ENCODE assay signal across 8 cellular contexts in the genomic region with DNA sequence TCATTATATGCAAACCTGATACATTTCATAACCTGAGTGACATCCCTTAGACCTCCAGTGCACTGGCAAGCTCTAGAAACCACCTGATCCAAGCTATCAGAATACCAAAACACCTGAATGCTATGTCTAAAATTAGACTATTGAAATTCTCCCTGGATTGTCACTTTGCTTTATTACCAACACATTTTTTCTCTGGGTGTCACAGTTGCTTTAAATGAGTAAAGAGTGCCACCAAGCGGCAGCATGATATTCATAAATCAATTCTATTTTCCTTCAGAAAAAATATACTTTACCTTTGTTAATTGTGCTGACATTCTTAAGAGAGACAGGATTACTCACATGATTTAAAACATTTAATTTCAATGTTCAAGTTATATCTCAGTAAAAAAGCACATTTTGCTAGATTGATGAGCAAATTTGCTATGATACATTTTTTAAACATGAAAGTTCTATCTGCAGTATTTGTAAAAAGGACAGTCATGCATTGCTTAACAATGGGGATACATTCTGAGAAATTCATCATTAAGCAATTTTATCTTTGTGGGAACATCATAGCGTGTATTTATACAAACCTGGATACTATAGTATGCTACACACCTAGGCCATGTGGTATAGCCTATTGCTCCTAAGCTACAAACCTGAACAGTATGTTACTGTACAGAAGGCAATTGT.
A peak's percentile ranks its signal among the peaks of the same experiment; 100 is the strongest.
DNase-seq lines count a peak whose midpoint lies in the region; ATAC-seq lines count a peak whose summit lies in the region.

No MANE protein-coding gene starts in this region.

- peak; percentile 49 for DNase-seq in DMS53 treated with DMSO at 0.1 percent for 48 hours (lab: John Stamatoyannopoulos, UW; ENCODE audit: unreplicated experiment)
- peak; percentile 63 to 69 for DNase-seq in HAP-1 (ENCODE audit: low spot score in 2 of 2)
- peak; percentile 18 for DNase-seq in NCI-H226
- DNase-seq in activated CD8-positive, alpha-beta T cell treated with anti-CD3 and anti-CD28 coated beads, Interleukin-2, amount 10 ng/mL, durations not matched to agents 7 days and 5 days: peak; percentile 71
- DNase-seq in fibroblast of the conjunctiva (ENCODE audit: low read depth): peak; percentile 13
- peak; percentile 71 for DNase-seq in renal cortical epithelial cell (ENCODE audit: low read depth)

- no peak overlapping the region for H3K4me3 ChIP-seq in HAP-1

- no peaks in the 10 kb centered on the region for H3K27me3 Mint-ChIP-seq in activated CD8-positive, alpha-beta T cell treated with anti-CD3 and anti-CD28 coated beads, Interleukin-2, amount 10 ng/mL, durations not matched to agents 7 days and 5 days (ENCODE audit: low read depth)

- H3K4me1 Mint-ChIP-seq in activated CD8-positive, alpha-beta T cell treated with anti-CD3 and anti-CD28 coated beads, Interleukin-2, amount 10 ng/mL, durations not matched to agents 7 days and 5 days (ENCODE audit: low read depth): peaks cover 19% of the 10 kb centered on the region

- CTCF ChIA-PET in activated CD8-positive, alpha-beta T cell treated with anti-CD3 and anti-CD28 coated beads, Interleukin-2, amount 10 ng/mL, durations not matched to agents 7 days and 5 days (lab: Charles Lee): interaction anchor here (0.7 to 5.1 kb wide), 8 partner anchors 12 to 379 kb away, joined by 3 to 50 read pairs (median 3); no protein-coding TSS in a partner anchor

- POLR2A ChIA-PET in activated CD8-positive, alpha-beta T cell treated with anti-CD3 and anti-CD28 coated beads, Interleukin-2, amount 10 ng/mL, durations not matched to agents 7 days and 5 days (lab: Charles Lee): interaction anchor here (1.2 kb wide), 1 partner anchor 340 kb away, joined by 4 read pairs; no protein-coding TSS in a partner anchor

- ATAC-seq in activated CD8-positive, alpha-beta T cell treated with anti-CD3 and anti-CD28 coated beads, Interleukin-2, amount 10 ng/mL, durations not matched to agents 7 days and 5 days: no peak
- no peak for ATAC-seq in HG02970 (IDR thresholded peaks at IDR 0.05; ENCODE audit: low FRiP score, unreplicated experiment)
- ATAC-seq in GM18873 (IDR thresholded peaks at IDR 0.05; ENCODE audit: low FRiP score, unreplicated experiment): no peak

- H3K9me3 Mint-ChIP-seq in activated CD8-positive, alpha-beta T cell treated with anti-CD3 and anti-CD28 coated beads, Interleukin-2, amount 10 ng/mL, durations not matched to agents 7 days and 5 days (ENCODE audit: insufficient read depth): peaks cover 3% of the 10 kb centered on the region

- no peaks in the 10 kb centered on the region for H3K9me3 ChIP-seq in HAP-1

- in situ Hi-C loops in HAP-1 (cut with MboI; ENCODE audit: low sequenced_read_pairs): no loop called here

- no peaks in the 10 kb centered on the region for H3K4me1 ChIP-seq in HAP-1

- no peak overlapping the region for H3K27ac Mint-ChIP-seq in activated CD8-positive, alpha-beta T cell treated with anti-CD3 and anti-CD28 coated beads, Interleukin-2, amount 10 ng/mL, durations not matched to agents 7 days and 5 days

- no peaks in the 10 kb centered on the region for H3K36me3 Mint-ChIP-seq in activated CD8-positive, alpha-beta T cell treated with anti-CD3 and anti-CD28 coated beads, Interleukin-2, amount 10 ng/mL, durations not matched to agents 7 days and 5 days (ENCODE audit: low read depth)

- H3K4me3 Mint-ChIP-seq in activated CD8-positive, alpha-beta T cell treated with anti-CD3 and anti-CD28 coated beads, Interleukin-2, amount 10 ng/mL, durations not matched to agents 7 days and 5 days: no peak overlapping the region

- H3K27me3 ChIP-seq in HAP-1 (ENCODE audit: low read depth): no peaks in the 10 kb centered on the region

- H3K36me3 ChIP-seq in HAP-1 (replicated peaks): no peaks in the 10 kb centered on the region

Comparison
In these comparisons a context has a peak if more than half of its experiments do, and no peak if none do; other contexts are left out.
1. DNase-seq: peak in every context shown above with its lines; median percentile 71 in activated CD8-positive, alpha-beta T cell treated with anti-CD3 and anti-CD28 coated beads, Interleukin-2, amount 10 ng/mL, durations not matched to agents 7 days and 5 days; 71 in renal cortical epithelial cell; 66 in HAP-1; 49 in DMS53 treated with DMSO at 0.1 percent for 48 hours; 18 in NCI-H226; 13 in fibroblast of the conjunctiva.